ENCODE assay signal across 10 cellular contexts in the genomic region with DNA sequence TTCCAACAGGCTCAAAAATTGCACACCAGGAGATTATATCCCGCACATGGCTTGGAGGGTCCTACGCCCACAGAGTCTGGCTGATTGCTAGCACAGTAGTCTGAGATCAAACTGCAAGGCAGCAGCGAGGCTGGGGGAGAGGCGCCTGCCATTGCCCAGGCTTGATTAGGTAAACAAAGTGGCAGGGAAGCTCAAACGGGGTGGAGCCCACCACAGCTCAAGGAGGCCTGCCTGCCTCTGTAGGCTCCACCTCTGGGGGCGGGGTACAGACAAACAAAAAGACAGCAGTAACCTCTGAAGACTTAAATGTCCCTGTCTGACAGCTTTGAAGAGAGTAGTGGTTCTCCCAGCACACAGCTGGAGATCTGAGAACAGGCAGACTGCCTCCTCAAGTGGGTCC. TPM values are rescaled to one million over a fixed set of nuclear protein-coding genes. Genes with fewer than 3 reads are reported as not detected.
"Had no signal": no experiment of that assay in that cellular context is flagged by ENCODE, and none has a peak within 500 bp of the region (broad histone marks: within the 10 kb centered on the region; RNA-seq: fewer than 3 reads in every experiment).

No MANE protein-coding gene starts in this region.

RNA-seq across cellular contexts. Expression of a gene that starts 19.3 kb away (rescaled TPM):
- total RNA-seq: activated B cell treated with CpG ODN at 0.5 μM for 24 hours; activated CD4-positive, alpha-beta memory T cell treated with anti-CD3 and anti-CD28 coated beads for 36 hours; activated CD4-positive, alpha-beta T cell treated with anti-CD3 and anti-CD28 coated beads for 36 hours; activated CD4-positive, alpha-beta T cell treated with anti-CD3 and anti-CD28 coated beads, Interleukin-2, amount 10 ng/mL, durations not matched to agents 24 days and 14 days; activated CD4-positive, alpha-beta T cell treated with anti-CD3 and anti-CD28 coated beads, Interleukin-2, amount 10 ng/mL, durations not matched to agents 7 days and 5 days; activated CD8-positive, alpha-beta T cell treated with anti-CD3 and anti-CD28 coated beads for 36 hours; activated CD8-positive, alpha-beta T cell treated with anti-CD3 and anti-CD28 coated beads, Interleukin-2, amount 10 ng/mL, durations not matched to agents 7 days and 5 days; T-helper 1 cell treated with Interleukin-12 subunit alpha and Interleukin-12 subunit beta and Interleukin-4 antibody, amounts not matched to agents 30 ng/mL and 1 ng/mL, for 36 hours; T-helper 17 cell; T-helper 2 cell treated with Interferon-gamma antibody and Interleukin-4, amounts not matched to agents 100 ng/mL and 5 ng/mL, for 36 hours had no signal
